10 cellular contexts compared by ENCODE assay signal in the genomic region with DNA sequence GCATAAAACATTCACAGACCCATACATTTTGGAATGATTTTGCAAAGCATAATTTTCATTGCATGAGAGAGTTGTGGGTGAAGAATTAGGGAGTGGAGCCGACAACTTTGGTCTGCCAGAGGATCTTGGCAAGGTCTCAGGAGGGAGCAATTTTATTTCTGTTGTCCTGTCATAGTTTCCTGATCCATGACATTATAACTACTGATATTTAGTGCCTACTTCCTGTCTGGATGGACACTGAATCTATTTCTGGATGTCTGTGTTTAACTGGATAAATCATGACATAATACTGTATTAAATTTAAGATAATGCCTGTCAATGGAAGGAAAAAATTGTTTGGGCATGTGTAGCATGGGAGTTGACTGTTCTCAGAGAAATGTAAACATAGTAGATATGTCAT. TPM values are rescaled to one million over a fixed set of nuclear protein-coding genes. Genes with fewer than 3 reads are reported as not detected.
DNase-seq lines count a peak whose midpoint lies in the region; ATAC-seq, FAIRE-seq and TF ChIP-seq lines count a peak whose summit lies in the region.
"Had no signal": no experiment of that assay in that cellular context is flagged by ENCODE, and none has a peak within 500 bp of the region (broad histone marks: within the 10 kb centered on the region; RNA-seq: fewer than 3 reads in every experiment).

No MANE protein-coding gene starts in this region.

- H4K8ac ChIP-seq in mesendoderm (ENCODE audit: low read depth, low read length): no peak overlapping the region

- peak; percentile 75 for FAIRE-seq in GM18507 (lab: Jason Lieb, UNC)

- no peak overlapping the region for H4K5ac ChIP-seq in mesendoderm (ENCODE audit: low read length)

- no peak overlapping the region for H2BK5ac ChIP-seq in mesendoderm (ENCODE audit: low read length)

- no peak overlapping the region for H2AK5ac ChIP-seq in mesendoderm (ENCODE audit: low read length)

- H3K9me3 Mint-ChIP-seq in activated T-helper 17 cell treated with anti-CD3 and anti-CD28 coated beads, Interleukin-2, amount 50 U/mL, for 72 hours: no peaks in the 10 kb centered on the region

- H3K4me1 ChIP-seq in mononuclear cell (ENCODE audit: insufficient read depth, low read length): peaks cover 51% of the 10 kb centered on the region
- H3K4me1 ChIP-seq in heart right ventricle: peaks cover 0 to 61% (median 15%) of the 10 kb centered on the region in 9 donors
- peaks cover 3% of the 10 kb centered on the region for H3K4me1 ChIP-seq in mesendoderm (ENCODE audit: control insufficient read depth, low read depth, low read length)

- no peak overlapping the region for H3K9ac ChIP-seq in mesendoderm (ENCODE audit: low read length)

- H3K4me2 ChIP-seq in mesendoderm (ENCODE audit: low read length): no peak overlapping the region

- no peaks in the 10 kb centered on the region for H3K79me1 ChIP-seq in mesendoderm (ENCODE audit: low read length)

- H3K18ac ChIP-seq in mesendoderm (ENCODE audit: low read length): no peak overlapping the region

- intact Hi-C loops in heart right ventricle (cut with DNase I): loop anchor here in 7 of 10 donors (5.0 to 10.0 kb wide), 4 partner anchors 352 to 1335 kb away; no protein-coding TSS in a partner anchor

- 21 to 30% methylated on average over 1 of the region's 1 CpG for WGBS in heart right ventricle, 2 donors
- no CpG with 5 or more reads among the region's 1 CpG for WGBS in mesendoderm (ENCODE audit: extremely low coverage, insufficient coverage, low lambda C conversion rate)

- H3K23ac ChIP-seq in mesendoderm (ENCODE audit: low read length): no peak overlapping the region

- TF ChIP-seq CTCF in heart right ventricle (IDR thresholded peaks at IDR 0.05): no peak

- H3K9me3 ChIP-seq in mononuclear cell (ENCODE audit: low read depth, low read length) (no peaks in the 10 kb centered on the region), heart right ventricle (no peaks in the 10 kb centered on the region)

- peak overlapping the region; percentile 79 for H3K4me3 ChIP-seq in mononuclear cell (ENCODE audit: low read length)
- peak overlapping the region in 2 of 10 donors; percentile 63 to 73 for H3K4me3 ChIP-seq in heart right ventricle
- no peak overlapping the region for H3K4me3 ChIP-seq in mesendoderm (ENCODE audit: low read length)
- H3K4me3 ChIP-seq: cardiac muscle cell had no signal

- H3K56ac ChIP-seq in mesendoderm (ENCODE audit: low read length): no peak overlapping the region

- H3K27ac Mint-ChIP-seq in activated T-helper 17 cell treated with anti-CD3 and anti-CD28 coated beads, Interleukin-2, amount 50 U/mL, for 72 hours: peak overlapping the region; percentile 92

- ATAC-seq in activated T-helper 17 cell treated with anti-CD3 and anti-CD28 coated beads, Interleukin-2, amount 50 U/mL, for 72 hours (replicated peaks): no peak
- ATAC-seq in heart right ventricle: no peak
- ATAC-seq in GM18498 (IDR thresholded peaks at IDR 0.05; ENCODE audit: unreplicated experiment): no peak

- no peaks in the 10 kb centered on the region for H3K79me2 ChIP-seq in mesendoderm (ENCODE audit: control insufficient read depth, insufficient read depth, low read length)

- peak overlapping the region in 1 of 10 donors; percentile 92 for H3K27ac ChIP-seq in heart right ventricle
- no peak overlapping the region for H3K27ac ChIP-seq in mesendoderm (ENCODE audit: low read depth, low read length)
- H3K27ac ChIP-seq: cardiac muscle cell had no signal

- no peak overlapping the region for H2BK15ac ChIP-seq in mesendoderm (replicated peaks; ENCODE audit: low read depth)

- H3K4ac ChIP-seq in mesendoderm (ENCODE audit: low read depth, low read length): no peak overlapping the region

- DNase-seq in AG20443 (ENCODE audit: low spot score) (peak; percentile 15), GM18507 (ENCODE audit: extremely low spot score, insufficient read length, low read depth) (no peak), DMS79 (lab: John Stamatoyannopoulos, UW) (no peak), heart right ventricle (no peak), mesendoderm (no peak)
- DNase-seq: stimulated activated CD8-positive, alpha-beta memory T cell treated with anti-CD3 and anti-CD28 coated beads, Interleukin-4, amount 100 ng/mL, for 48 hours had no signal

- no peaks in the 10 kb centered on the region for H3K27me3 Mint-ChIP-seq in activated T-helper 17 cell treated with anti-CD3 and anti-CD28 coated beads, Interleukin-2, amount 50 U/mL, for 72 hours

- no peak overlapping the region for H2BK120ac ChIP-seq in mesendoderm (ENCODE audit: low read depth, low read length)

- H3K27me3 ChIP-seq in mononuclear cell (ENCODE audit: insufficient read depth, low read length) (no peaks in the 10 kb centered on the region), heart right ventricle (peaks cover 0 to 39% (median 30%) of the 10 kb centered on the region in 7 donors), mesendoderm (ENCODE audit: insufficient read depth, low read length, poor library complexity) (peaks cover 13% of the 10 kb centered on the region)

- H3K4me1 Mint-ChIP-seq in activated T-helper 17 cell treated with anti-CD3 and anti-CD28 coated beads, Interleukin-2, amount 50 U/mL, for 72 hours: peaks cover 50% of the 10 kb centered on the region

- no peaks in the 10 kb centered on the region for H3K36me3 ChIP-seq in heart right ventricle
- no peaks in the 10 kb centered on the region for H3K36me3 ChIP-seq in mesendoderm (ENCODE audit: control insufficient read depth, insufficient read depth, low read length)
- H3K36me3 ChIP-seq: cardiac muscle cell had no signal

- H3K4me3 Mint-ChIP-seq in activated T-helper 17 cell treated with anti-CD3 and anti-CD28 coated beads, Interleukin-2, amount 50 U/mL, for 72 hours: peak overlapping the region; percentile 95

- peaks cover 58% of the 10 kb centered on the region for H3K36me3 Mint-ChIP-seq in activated T-helper 17 cell treated with anti-CD3 and anti-CD28 coated beads, Interleukin-2, amount 50 U/mL, for 72 hours (ENCODE audit: low read depth)

RNA-seq across cellular contexts. Expression of a gene that starts 2.5 kb away (rescaled TPM):
- 100 to 1,000 TPM in 1 of 2 donors, 10 to 100 TPM in 1; 63.3 to 196 TPM for total RNA-seq in activated T-helper 17 cell treated with anti-CD3 and anti-CD28 coated beads, Interleukin-2, amount 50 U/mL, for 72 hours
- total RNA-seq in mononuclear cell (138 TPM), heart right ventricle (1 to 10 TPM in 8 of 10 donors, under 1 TPM in 2; 0.72 to 9.2 (median 1.6) TPM)
- polyA plus RNA-seq in heart right ventricle: under 1 TPM; 0.29 to 0.39 TPM
- polyA plus RNA-seq in mesendoderm (2013, experiment 1 of 2): 0.70 TPM
- 0.78 TPM for polyA plus RNA-seq in mesendoderm (2013, experiment 2 of 2)

Comparison
In these comparisons a context has a peak if more than half of its experiments do, and no peak if none do; other contexts are left out.
1. RNA of a gene that starts 2.5 kb away (total RNA-seq): 63.3 to 196 TPM in activated T-helper 17 cell treated with anti-CD3 and anti-CD28 coated beads, Interleukin-2, amount 50 U/mL, for 72 hours and 138 TPM in mononuclear cell (single experiment); 0.72 to 9.2 TPM in heart right ventricle; every median in the first group is over 4 times any median in the second.